ENCODE assay signal across 29 cellular contexts in genomic region chr18:79760881-79761280, GRCh38. TPM values are rescaled to one million over a fixed set of nuclear protein-coding genes. Genes with fewer than 3 reads are reported as not detected.
"Had no signal": no experiment of that assay in that cellular context is flagged by ENCODE, and none has a peak within 500 bp of the region (broad histone marks: within the 10 kb centered on the region; RNA-seq: fewer than 3 reads in every experiment).

No MANE protein-coding gene starts in this region.

- H3K27me3 ChIP-seq: heart left ventricle, pancreas, stomach, testis, thyroid gland, transverse colon, uterus had no signal

- H3K27ac ChIP-seq: heart left ventricle, left ventricle myocardium inferior, pancreas, prostate gland, stomach, testis, thyroid gland, transverse colon, uterus had no signal

- H3K4me3 ChIP-seq: heart left ventricle, left ventricle myocardium inferior, lung, pancreas, prostate gland, stomach, testis, thyroid gland, transverse colon, uterus had no signal

- H3K4me1 ChIP-seq: heart left ventricle, left ventricle myocardium inferior, pancreas, prostate gland, stomach, testis, thyroid gland, transverse colon, uterus had no signal

- DNase-seq: heart left ventricle; hypothalamus; immature natural killer cell; islet precursor cell; left ventricle myocardium inferior; mesendoderm; naive thymus-derived CD4-positive, alpha-beta T cell; pancreas; posterior cingulate gyrus; retina; right cardiac atrium; small intestine; stimulated activated CD4-positive, alpha-beta T cell treated with anti-CD3 and anti-CD28 coated beads, Interleukin-1b, Interleukin-23, amount 100 ng/mL, for 48 hours; stimulated activated CD4-positive, alpha-beta T cell treated with anti-CD3 and anti-CD28 coated beads, Interleukin-4, amount 100 ng/mL, for 1 hour; stimulated activated naive B cell treated with anti-CD40 and anti-IgM and Interleukin-4, amounts not matched to agents 10 μg/mL and 1 μg/mL and 100 μg/mL, for 72 hours; stimulated activated naive CD8-positive, alpha-beta T cell treated with anti-CD3 and anti-CD28 coated beads, Interleukin-15, Interleukin-2, amounts not matched to agents 100 U/mL and 50 U/mL, for 24 hours; stomach; testis; thyroid gland; transverse colon; uterus had no signal

- H3K36me3 ChIP-seq: pancreas, prostate gland, thyroid gland, transverse colon, uterus had no signal

- H3K9me3 ChIP-seq: pancreas, prostate gland, testis, thyroid gland, transverse colon had no signal

- ATAC-seq: heart left ventricle; naive thymus-derived CD4-positive, alpha-beta T cell; natural killer cell treated with Interleukin-12 subunit alpha and Interleukin-12 subunit beta and Interleukin-15 and Interleukin-18, amount 100 ng/mL, for 72 hours; pancreas; right cardiac atrium; sciatic nerve; stimulated activated naive B cell treated with anti-CD40 and anti-IgM and Interleukin-4, amounts not matched to agents 10 μg/mL and 1 μg/mL and 100 μg/mL, for 72 hours; stimulated activated naive CD8-positive, alpha-beta T cell treated with anti-CD3 and anti-CD28 coated beads, Interleukin-15, Interleukin-2, amounts not matched to agents 100 U/mL and 50 U/mL, for 24 hours had no signal

RNA-seq across cellular contexts. Expression of gene KCNG2, which starts 36.9 kb away (rescaled TPM):
- total RNA-seq: kidney epithelial cell; left ventricle myocardium inferior; mesothelial cell of epicardium; naive thymus-derived CD4-positive, alpha-beta T cell; natural killer cell treated with Interleukin-12 subunit alpha and Interleukin-12 subunit beta and Interleukin-15 and Interleukin-18, amount 100 ng/mL, for 72 hours; ureter had no signal
- polyA plus RNA-seq: immature natural killer cell; naive thymus-derived CD4-positive, alpha-beta T cell; neural cell; pancreas; right cardiac atrium had no signal
